8 cellular contexts compared by ENCODE assay signal in genomic region chr16:57091990-57092785, GRCh38. TPM values are rescaled to one million over a fixed set of nuclear protein-coding genes. Genes with fewer than 3 reads are reported as not detected.
A peak's percentile ranks its signal among the peaks of the same experiment; 100 is the strongest.
DNase-seq lines count a peak whose midpoint lies in the region; ATAC-seq and TF ChIP-seq lines count a peak whose summit lies in the region.

CPNE2 (plus strand) TSS chr16:57092583; CDS start chr16:57110743, 18,160 bp downstream.

- H3K9me3 ChIP-seq in Loucy (ENCODE audit: insufficient read depth, low read depth, low read length) = no peaks in the 10 kb centered on the region

- no peaks in the 10 kb centered on the region for H3K27me3 ChIP-seq in Loucy (ENCODE audit: insufficient read depth, low read length, poor library complexity, severe bottlenecking)

- peaks cover 56% of the 10 kb centered on the region for H3K4me1 Mint-ChIP-seq in CD14-positive monocyte
- peaks cover 11% of the 10 kb centered on the region for H3K4me1 Mint-ChIP-seq in activated CD4-positive, alpha-beta memory T cell treated with anti-CD3 and anti-CD28 coated beads, Interleukin-2, amount 10 ng/mL, durations not matched to agents 7 days and 5 days
- peaks cover 19% of the 10 kb centered on the region for H3K4me1 Mint-ChIP-seq in stimulated activated naive CD8-positive, alpha-beta T cell treated with anti-CD3 and anti-CD28 coated beads, Interleukin-15, amount 100 ng/mL, for 72 hours

- H3K36me3 ChIP-seq in Loucy (ENCODE audit: insufficient read depth, low read length) = no peaks in the 10 kb centered on the region

- H3K4me1 ChIP-seq in Loucy (ENCODE audit: insufficient read depth, low read length, poor library complexity, severe bottlenecking) = peaks cover 35% of the 10 kb centered on the region

- H3K27ac Mint-ChIP-seq in CD14-positive monocyte = peak within 1 kb of the TSS; percentile 70 to 89 (median 86)
- H3K27ac Mint-ChIP-seq in activated CD4-positive, alpha-beta memory T cell treated with anti-CD3 and anti-CD28 coated beads, Interleukin-2, amount 10 ng/mL, durations not matched to agents 7 days and 5 days = no peak within 1 kb of the TSS
- H3K27ac Mint-ChIP-seq in stimulated activated naive CD8-positive, alpha-beta T cell treated with anti-CD3 and anti-CD28 coated beads, Interleukin-15, amount 100 ng/mL, for 72 hours = peak within 1 kb of the TSS; percentile 64 to 85

- H2AFZ ChIP-seq in Loucy (ENCODE audit: low read length) = peak within 1 kb of the TSS; percentile 89

- intact Hi-C loops in CD14-positive monocyte (cut with micrococcal nuclease) = loop anchor here in 1 of 2 donors (5.0 kb wide), 1 partner anchor 90 kb away; no protein-coding TSS in a partner anchor

- peak within 1 kb of the TSS; percentile 89 for H3K4me2 ChIP-seq in Loucy (ENCODE audit: low read depth, low read length, poor library complexity, severe bottlenecking)

- H3K79me2 ChIP-seq in Loucy (ENCODE audit: insufficient read depth, low read length) = peaks cover 43% of the 10 kb centered on the region

- CTCF ChIA-PET in activated CD4-positive, alpha-beta memory T cell treated with anti-CD3 and anti-CD28 coated beads, Interleukin-2, amount 10 ng/mL, durations not matched to agents 7 days and 5 days (lab: Charles Lee) = interaction anchor here (0.6 to 5.0 kb wide), 17 partner anchors 9 to 325 kb away, joined by 3 to 37 read pairs (median 4); no protein-coding TSS in a partner anchor

- no peaks in the 10 kb centered on the region for H3K9me2 ChIP-seq in Loucy (replicated peaks; ENCODE audit: low read depth, low read length)

- H4K20me1 ChIP-seq in Loucy (ENCODE audit: insufficient read depth, low read length, poor library complexity, severe bottlenecking) = peaks cover 3% of the 10 kb centered on the region

- H3K36me3 Mint-ChIP-seq in CD14-positive monocyte = peaks cover 10 to 24% of the 10 kb centered on the region in 2 donors
- no peaks in the 10 kb centered on the region for H3K36me3 Mint-ChIP-seq in activated CD4-positive, alpha-beta memory T cell treated with anti-CD3 and anti-CD28 coated beads, Interleukin-2, amount 10 ng/mL, durations not matched to agents 7 days and 5 days (ENCODE audit: low read depth)

- peaks cover 0 to 5% (median 0%) of the 10 kb centered on the region in 3 donors for H3K27me3 Mint-ChIP-seq in CD14-positive monocyte (ENCODE audit: low read depth in 3 of 3)
- peaks cover 36% of the 10 kb centered on the region for H3K27me3 Mint-ChIP-seq in activated CD4-positive, alpha-beta memory T cell treated with anti-CD3 and anti-CD28 coated beads, Interleukin-2, amount 10 ng/mL, durations not matched to agents 7 days and 5 days
- peaks cover 30% of the 10 kb centered on the region for H3K27me3 Mint-ChIP-seq in stimulated activated naive CD8-positive, alpha-beta T cell treated with anti-CD3 and anti-CD28 coated beads, Interleukin-15, amount 100 ng/mL, for 72 hours

- no peaks in the 10 kb centered on the region for H3F3A ChIP-seq in Loucy (ENCODE audit: low read depth)

- H3K4me3 ChIP-seq in Loucy (ENCODE audit: low read length, poor library complexity, severe bottlenecking) = peak within 1 kb of the TSS; percentile 79

- peak within 1 kb of the TSS; percentile 78 for H3K9ac ChIP-seq in Loucy (ENCODE audit: low read depth, low read length, poor library complexity, severe bottlenecking)

- no peak for DNase-seq in CD14-positive monocyte (ENCODE audit: low spot score)
- peak; percentile 72 for DNase-seq in GM19238 (ENCODE audit: insufficient read length, low spot score)
- DNase-seq in activated CD4-positive, alpha-beta memory T cell treated with anti-CD3 and anti-CD28 coated beads, Interleukin-2, amount 10 ng/mL, durations not matched to agents 7 days and 5 days = peak; percentile 32
- DNase-seq in epidermal melanocyte (ENCODE audit: insufficient read length, low spot score) = peak; percentile 71
- DNase-seq in mesenteric fat pad (ENCODE audit: low spot score) = no peak
- DNase-seq in stimulated activated naive CD8-positive, alpha-beta T cell treated with anti-CD3 and anti-CD28 coated beads, Interleukin-15, amount 100 ng/mL, for 72 hours = peak in 1 of 2 donors; percentile 29

- H3K9me3 Mint-ChIP-seq in CD14-positive monocyte = no peaks in the 10 kb centered on the region
- H3K9me3 Mint-ChIP-seq in activated CD4-positive, alpha-beta memory T cell treated with anti-CD3 and anti-CD28 coated beads, Interleukin-2, amount 10 ng/mL, durations not matched to agents 7 days and 5 days = no peaks in the 10 kb centered on the region
- H3K9me3 Mint-ChIP-seq in stimulated activated naive CD8-positive, alpha-beta T cell treated with anti-CD3 and anti-CD28 coated beads, Interleukin-15, amount 100 ng/mL, for 72 hours = no peaks in the 10 kb centered on the region

- TF ChIP-seq CTCF in CD14-positive monocyte (IDR thresholded peaks at IDR 0.05) = no peak
- TF ChIP-seq CTCF in Loucy (conservative IDR thresholded peaks at IDR 0.05; ENCODE audit: low read length) = 0 out of 2 replicates have a peak, but pooled peaks have one; percentile 12

- peak within 1 kb of the TSS; percentile 78 to 87 for H3K4me3 Mint-ChIP-seq in CD14-positive monocyte
- peak within 1 kb of the TSS; percentile 63 for H3K4me3 Mint-ChIP-seq in activated CD4-positive, alpha-beta memory T cell treated with anti-CD3 and anti-CD28 coated beads, Interleukin-2, amount 10 ng/mL, durations not matched to agents 7 days and 5 days
- peak within 1 kb of the TSS; percentile 77 to 78 for H3K4me3 Mint-ChIP-seq in stimulated activated naive CD8-positive, alpha-beta T cell treated with anti-CD3 and anti-CD28 coated beads, Interleukin-15, amount 100 ng/mL, for 72 hours

- POLR2A ChIA-PET in activated CD4-positive, alpha-beta memory T cell treated with anti-CD3 and anti-CD28 coated beads, Interleukin-2, amount 10 ng/mL, durations not matched to agents 7 days and 5 days (lab: Charles Lee) = interaction anchor here (0.7 to 2.0 kb wide), 4 partner anchors 9 to 161 kb away, joined by 3 to 4 read pairs (median 4); no protein-coding TSS in a partner anchor

- peak; percentile 68 for ATAC-seq in stimulated activated naive CD8-positive, alpha-beta T cell treated with anti-CD3 and anti-CD28 coated beads, Interleukin-15, amount 100 ng/mL, for 72 hours
- no peak for ATAC-seq in GM19324 (IDR thresholded peaks at IDR 0.05; ENCODE audit: low FRiP score, unreplicated experiment)

RNA-seq across cellular contexts. Expression of gene CPNE2, which starts in this region (rescaled TPM):
- 10 to 100 TPM; 18.3 to 23.9 TPM for polyA plus RNA-seq in CD14-positive monocyte
- total RNA-seq in activated CD4-positive, alpha-beta memory T cell treated with anti-CD3 and anti-CD28 coated beads, Interleukin-2, amount 10 ng/mL, durations not matched to agents 7 days and 5 days = 1 to 10 TPM; 4.6 to 4.8 TPM
- 60.1 TPM for total RNA-seq in mesenteric fat pad

Comparison
In these comparisons a context has a peak if more than half of its experiments do, and no peak if none do; other contexts are left out.
1. RNA of gene CPNE2 (total RNA-seq): 60.1 TPM in mesenteric fat pad (single experiment); 4.6 to 4.8 TPM in activated CD4-positive, alpha-beta memory T cell treated with anti-CD3 and anti-CD28 coated beads, Interleukin-2, amount 10 ng/mL, durations not matched to agents 7 days and 5 days; every median in the first group is over 10 times any median in the second.
2. DNase-seq: peak in GM19238 (single experiment), activated CD4-positive, alpha-beta memory T cell treated with anti-CD3 and anti-CD28 coated beads, Interleukin-2, amount 10 ng/mL, durations not matched to agents 7 days and 5 days (single experiment) and epidermal melanocyte (single experiment); none in CD14-positive monocyte (single experiment) and mesenteric fat pad (single experiment).
3. Peak in every context shown above with its lines, with median percentiles within 50 percentile points of each other: H3K4me3 Mint-ChIP-seq.